In the genomic region with DNA sequence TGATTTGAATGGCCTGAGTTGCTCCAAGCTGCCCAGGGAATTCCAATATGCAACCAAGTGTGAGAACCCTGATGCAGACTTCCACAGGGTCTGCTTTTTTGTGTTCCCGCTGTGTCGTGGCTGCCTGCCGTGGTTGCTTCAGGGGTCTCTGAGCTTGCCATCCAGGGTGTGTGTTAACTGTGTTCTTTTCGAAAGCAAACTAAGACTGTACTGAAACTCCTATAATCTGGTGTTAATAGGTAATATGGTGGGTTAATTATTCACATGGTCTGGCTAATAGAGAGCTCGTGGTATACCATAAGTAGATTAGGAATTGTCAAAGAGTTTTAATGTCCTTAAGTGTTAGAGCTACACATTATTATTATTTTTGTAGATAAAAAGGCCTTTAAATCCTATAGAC, we compare ENCODE assay signal across 24 cellular contexts. TPM values are rescaled to one million over a fixed set of nuclear protein-coding genes. Genes with fewer than 3 reads are reported as not detected.
DNase-seq lines count a peak whose midpoint lies in the region; ATAC-seq, FAIRE-seq and TF ChIP-seq lines count a peak whose summit lies in the region.
"Had no signal": no experiment of that assay in that cellular context is flagged by ENCODE, and none has a peak within 500 bp of the region (broad histone marks: within the 10 kb centered on the region; RNA-seq: fewer than 3 reads in every experiment).

No MANE protein-coding gene starts in this region.

- peaks cover 13% of the 10 kb centered on the region for H3K36me3 Mint-ChIP-seq in HFFc6 (ENCODE audit: low read depth)

- H3K27me3 ChIP-seq in pancreas, result no peaks in the 10 kb centered on the region
- H3K27me3 ChIP-seq: MG63, vagina had no signal

- H3K27ac Mint-ChIP-seq in HFFc6, result no peak overlapping the region
- H3K27ac Mint-ChIP-seq: activated CD8-positive, alpha-beta T cell treated with anti-CD3 and anti-CD28 coated beads for 36 hours had no signal

- H3K9me3 ChIP-seq in pancreas, result no peaks in the 10 kb centered on the region
- H3K9me3 ChIP-seq: MG63, vagina had no signal

- intact Hi-C loops in pancreas (cut with DNase I), result loop anchor here in 1 of 3 donors (10.0 kb wide), 1 partner anchor 63 kb away; the partner anchor contains the start of gene ROGDI

- ATAC-seq in GM21423 (IDR thresholded peaks at IDR 0.05; ENCODE audit: unreplicated experiment) (peak; percentile 67), pancreas (peak in 3 of 4 donors; percentile 35 to 63 (median 48)), HG02571 (IDR thresholded peaks at IDR 0.05; ENCODE audit: unreplicated experiment) (no peak)
- ATAC-seq: activated CD8-positive, alpha-beta T cell treated with anti-CD3 and anti-CD28 coated beads for 36 hours; PC-3 had no signal

- H3K27ac ChIP-seq in coronary artery (no peak overlapping the region), pancreas (peak overlapping the region in 1 of 4 donors; percentile 53)
- H3K27ac ChIP-seq: parathyroid adenoma, vagina had no signal

- no peaks in the 10 kb centered on the region for H3K9me3 Mint-ChIP-seq in HFFc6
- H3K9me3 Mint-ChIP-seq: activated CD8-positive, alpha-beta T cell treated with anti-CD3 and anti-CD28 coated beads for 36 hours; CD14-positive monocyte; H9; naive B cell had no signal

- H3K36me3 ChIP-seq in pancreas, result peaks cover 0 to 20% (median 9%) of the 10 kb centered on the region in 3 donors

- DNase-seq in coronary artery (ENCODE audit: low spot score), result peak; percentile 22
- DNase-seq in pancreas, result no peak
- DNase-seq in HFFc6, result no peak
- no peak for DNase-seq in OCI-M1 (lab: John Stamatoyannopoulos, UW)
- no peak for DNase-seq in NAMALWA (ENCODE audit: low spot score)
- DNase-seq: activated CD8-positive, alpha-beta T cell treated with anti-CD3 and anti-CD28 coated beads for 36 hours; activated naive CD4-positive, alpha-beta T cell treated with anti-CD3 and anti-CD28 coated beads, Interleukin-2, amount 50 U/mL, for 16 hours; activated T-cell treated with anti-CD3 and anti-CD28 coated beads, Interleukin-2, amount 50 U/mL, for 1 hour; aorta; H9; MG63; naive B cell; NCI-H774; PC-3; stimulated activated CD4-positive, alpha-beta T cell treated with anti-CD3 and anti-CD28 coated beads, Interleukin-4, amount 100 ng/mL, for 24 hours; T-helper 9 cell had no signal

- H3K4me1 Mint-ChIP-seq in HFFc6 (ENCODE audit: low read depth), result no peaks in the 10 kb centered on the region

- peaks cover 12 to 30% (median 21%) of the 10 kb centered on the region in 3 donors for H3K4me1 ChIP-seq in pancreas
- H3K4me1 ChIP-seq: parathyroid adenoma, vagina had no signal

- H3K4me3 Mint-ChIP-seq in HFFc6, result no peak overlapping the region
- H3K4me3 Mint-ChIP-seq: activated CD8-positive, alpha-beta T cell treated with anti-CD3 and anti-CD28 coated beads for 36 hours; CD14-positive monocyte; H9 had no signal

- no peaks in the 10 kb centered on the region; the same call in 1 of the 2 replicates for H3K27me3 Mint-ChIP-seq in HFFc6 (ENCODE audit: insufficient read depth)
- H3K27me3 Mint-ChIP-seq: activated CD8-positive, alpha-beta T cell treated with anti-CD3 and anti-CD28 coated beads for 36 hours; naive B cell had no signal

- peak overlapping the region; percentile 32; the same call in 1 of the 2 replicates for H3K4me3 ChIP-seq in GM08714 (ENCODE audit: low read length)
- no peak overlapping the region for H3K4me3 ChIP-seq in coronary artery
- no peak overlapping the region for H3K4me3 ChIP-seq in pancreas
- H3K4me3 ChIP-seq: MG63, skin epidermis, vagina had no signal

- whole genome bisulfite sequencing in pancreas, 2 donors, result 38 to 45% methylated on average over 5 of the region's 5 CpGs

- FAIRE-seq in pancreas (lab: Jason Lieb, UNC), result no peak
- FAIRE-seq: endometrium had no signal

- TF ChIP-seq CTCF in coronary artery (IDR thresholded peaks at IDR 0.05) (no peak), pancreas (IDR thresholded peaks at IDR 0.05) (no peak), HFFc6 (IDR thresholded peaks at IDR 0.05) (no peak)

RNA-seq across cellular contexts. Expression of gene UBN1, which starts 20.8 kb away (rescaled TPM):
- 10 to 100 TPM; 10.4 to 17.3 (median 12.4) TPM for total RNA-seq in pancreas
- polyA plus RNA-seq in pancreas, result 10 to 100 TPM in 1 of 2 donors, 1 to 10 TPM in 1; 8.0 to 10.1 TPM
- total RNA-seq in HFFc6 (2021; fragmentation: NEBNext Ultra II Directional; extraction: Animal tissue kit (Norgen Biotek cat#: 25700)), result 10 to 100 TPM; 21.3 to 24.8 (median 22.0) TPM

RNA-seq across cellular contexts. Expression of gene GLYR1, which starts 21.0 kb away (rescaled TPM):
- 10 to 100 TPM; 27.2 to 58.6 (median 40.4) TPM for total RNA-seq in pancreas
- polyA plus RNA-seq in pancreas, result 10 to 100 TPM; 33.0 to 41.4 TPM
- total RNA-seq in HFFc6 (2021; fragmentation: NEBNext Ultra II Directional; extraction: Animal tissue kit (Norgen Biotek cat#: 25700)), result 10 to 100 TPM; 77.6 to 89.4 (median 81.8) TPM
